16 cellular contexts compared by ENCODE assay signal in the genomic region with DNA sequence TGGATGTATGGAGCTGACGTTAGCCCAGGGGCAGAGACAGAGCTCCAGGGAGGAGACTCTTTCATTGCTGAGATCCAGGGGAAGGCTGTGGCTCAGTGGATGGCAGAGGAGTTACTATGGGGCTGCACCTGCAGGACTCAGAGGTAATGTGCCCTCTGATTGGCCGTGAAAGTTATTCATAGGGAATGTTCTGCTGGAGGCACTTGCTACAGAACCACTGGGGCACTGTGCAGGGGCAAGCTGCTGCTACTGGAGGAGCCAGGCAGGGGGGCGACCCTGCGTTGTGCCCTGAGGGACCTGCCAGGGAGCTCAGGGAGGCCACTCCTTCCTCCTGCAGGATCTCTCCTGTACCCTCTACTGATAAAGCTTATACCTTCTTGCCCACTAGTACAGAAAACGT.
"Had no signal": no experiment of that assay in that cellular context is flagged by ENCODE, and none has a peak within 500 bp of the region (broad histone marks: within the 10 kb centered on the region; RNA-seq: fewer than 3 reads in every experiment).

No MANE protein-coding gene starts in this region.

- H3K27ac ChIP-seq: coronary artery, epithelial cell of prostate, gastroesophageal sphincter, prostate gland had no signal

- H3K4me3 ChIP-seq: adrenal gland, coronary artery, gastroesophageal sphincter, prostate gland had no signal

- H3K27me3 ChIP-seq: adrenal gland, gastroesophageal sphincter had no signal

- ATAC-seq: gastroesophageal sphincter, natural killer cell had no signal

- H3K4me1 ChIP-seq: adrenal gland, prostate gland had no signal

- DNase-seq: activated CD4-positive, alpha-beta T cell treated with anti-CD3 and anti-CD28 coated beads, Interleukin-2, amount 50 U/mL, for 1 hour; activated naive CD4-positive, alpha-beta T cell treated with anti-CD3 and anti-CD28 coated beads, Interleukin-2, amount 50 U/mL, for 16 hours; activated T-cell treated with anti-CD3 and anti-CD28 coated beads for 4 hours; adrenal gland; caudate nucleus; effector CD8-positive, alpha-beta T cell; hippocampal formation; natural killer cell; nucleus accumbens; stimulated activated CD4-positive, alpha-beta T cell treated with anti-CD3 and anti-CD28 coated beads, Interleukin-2, amount 100 ng/mL, for 48 hours; stimulated activated CD8-positive, alpha-beta memory T cell treated with anti-CD3 and anti-CD28 coated beads, Interleukin-4, amount 100 ng/mL, for 48 hours; T-helper 2 cell had no signal

- H3K36me3 ChIP-seq: adrenal gland, gastroesophageal sphincter, prostate gland had no signal

- H3K9me3 ChIP-seq: adrenal gland, gastroesophageal sphincter, prostate gland had no signal
